ENCODE assay signal across 8 cellular contexts in the genomic region with DNA sequence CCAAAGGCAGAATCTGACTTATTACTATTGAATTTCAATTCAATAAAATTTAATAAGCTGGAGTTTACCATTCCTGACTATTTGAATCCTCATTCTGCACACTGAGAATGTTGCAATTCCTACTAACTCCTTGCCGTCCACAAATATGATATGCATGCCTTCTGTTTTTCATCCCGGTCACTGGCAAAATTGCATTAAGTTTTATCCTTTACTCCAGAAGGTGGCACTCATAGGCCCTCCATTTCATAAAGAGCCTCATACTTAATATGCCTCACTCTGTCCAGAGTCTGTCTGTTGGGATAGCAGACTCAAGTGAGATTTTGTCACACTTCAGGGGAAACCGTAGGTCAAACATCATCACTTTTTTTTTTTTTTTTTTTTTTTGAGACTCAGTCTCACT. TPM values are rescaled to one million over a fixed set of nuclear protein-coding genes. Genes with fewer than 3 reads are reported as not detected.
A peak's percentile ranks its signal among the peaks of the same experiment; 100 is the strongest.
DNase-seq lines count a peak whose midpoint lies in the region; ATAC-seq and TF ChIP-seq lines count a peak whose summit lies in the region.

No MANE protein-coding gene starts in this region.

- H3K79me2 ChIP-seq in DND-41 (ENCODE audit: insufficient read depth, low read length): no peaks in the 10 kb centered on the region
- H3K79me2 ChIP-seq in MM.1S (ENCODE audit: low read length): no peaks in the 10 kb centered on the region

- no peaks in the 10 kb centered on the region for H4K20me1 ChIP-seq in DND-41 (ENCODE audit: insufficient read depth, low read length)
- H4K20me1 ChIP-seq in MM.1S (ENCODE audit: insufficient read depth, low read length): no peaks in the 10 kb centered on the region

- no peaks in the 10 kb centered on the region for H3K9me3 Mint-ChIP-seq in neural crest cell

- no peak; the same call in 2 of the 3 replicates for ATAC-seq in DND-41 (ENCODE audit: insufficient read depth, low read depth)
- ATAC-seq in body of pancreas: peak; percentile 20
- ATAC-seq in left colon: no peak

- H3K27ac ChIP-seq in DND-41 (ENCODE audit: low read length) (no peak overlapping the region), MM.1S (ENCODE audit: low read length) (no peak overlapping the region), body of pancreas (no peak overlapping the region)

- intact Hi-C loops in body of pancreas (cut with DNase I): loop anchor here (10.0 kb wide), 1 partner anchor 101 kb away; a partner anchor contains a TSS
- intact Hi-C loops in left colon (cut with DNase I, micrococcal nuclease): no loop called here

- H3K9me3 ChIP-seq in DND-41 (ENCODE audit: insufficient read depth, low read length, severe bottlenecking) (no peaks in the 10 kb centered on the region), MM.1S (replicated peaks; ENCODE audit: insufficient read depth, low read length) (no peaks in the 10 kb centered on the region), body of pancreas (no peaks in the 10 kb centered on the region)

- no peak overlapping the region for H3K4me3 Mint-ChIP-seq in neural crest cell

- no peak overlapping the region for H3K4me2 ChIP-seq in DND-41 (ENCODE audit: insufficient read depth, low read length)
- no peak overlapping the region for H3K4me2 ChIP-seq in MM.1S (ENCODE audit: low read depth, low read length)

- no peaks in the 10 kb centered on the region for H3K27me3 Mint-ChIP-seq in neural crest cell (ENCODE audit: low read depth)

- H3K4me1 ChIP-seq in DND-41 (ENCODE audit: insufficient read depth, low read length): peaks cover 9% of the 10 kb centered on the region
- no peaks in the 10 kb centered on the region for H3K4me1 ChIP-seq in MM.1S (ENCODE audit: low read length)
- H3K4me1 ChIP-seq in body of pancreas: peaks cover 15% of the 10 kb centered on the region

- H2AFZ ChIP-seq in DND-41 (ENCODE audit: low read depth, low read length): no peak overlapping the region
- no peak overlapping the region for H2AFZ ChIP-seq in MM.1S (ENCODE audit: low read length)

- H3K4me1 Mint-ChIP-seq in neural crest cell: no peaks in the 10 kb centered on the region

- H3K9me2 ChIP-seq in MM.1S (replicated peaks; ENCODE audit: insufficient read depth, low read length): no peaks in the 10 kb centered on the region

- TF ChIP-seq CTCF in DND-41 (IDR thresholded peaks at IDR 0.05; ENCODE audit: borderline replicate concordance, extremely low read depth, low read length, poor library complexity, severe bottlenecking) (peak; percentile 55), MM.1S (IDR thresholded peaks at IDR 0.05; ENCODE audit: low read length) (peak; percentile 44), body of pancreas (IDR thresholded peaks at IDR 0.05) (peak in 4 of 7 experiments; percentile 17 to 40 (median 36)), neural crest cell (conservative IDR thresholded peaks at IDR 0.05) (peak; percentile 52)

- H3K36me3 Mint-ChIP-seq in neural crest cell (ENCODE audit: low read depth): no peaks in the 10 kb centered on the region

- no peak overlapping the region for H3K27ac Mint-ChIP-seq in neural crest cell (ENCODE audit: unreplicated experiment)

- H3K4me3 ChIP-seq in DND-41 (ENCODE audit: low read depth in 1 of 2, low read length in 2 of 2): no peak overlapping the region
- H3K4me3 ChIP-seq in MM.1S (ENCODE audit: low read length): no peak overlapping the region
- no peak overlapping the region for H3K4me3 ChIP-seq in body of pancreas

- no peak for TF ChIP-seq POLR2A in body of pancreas (IDR thresholded peaks at IDR 0.05)

- WGBS in body of pancreas, 2 donors: 20 to 24% methylated on average over 3 of the region's 3 CpGs

- H3F3A ChIP-seq in MM.1S (ENCODE audit: insufficient read depth, low read length): peaks cover 12% of the 10 kb centered on the region

- no peaks in the 10 kb centered on the region for H3K36me3 ChIP-seq in DND-41 (ENCODE audit: insufficient read depth, low read length)
- H3K36me3 ChIP-seq in MM.1S (replicated peaks; ENCODE audit: insufficient read depth, low read length): no peaks in the 10 kb centered on the region
- peaks cover 0 to under 1% of the 10 kb centered on the region in 2 donors for H3K36me3 ChIP-seq in body of pancreas (replicated peaks in 1 of 2; ENCODE audit: insufficient read depth in 1 of 2, low read depth in 2 of 2)

- no peak for DNase-seq in DND-41
- DNase-seq in MM.1S: peak; percentile 51
- peak in 1 of 4 donors; percentile 20 for DNase-seq in body of pancreas
- DNase-seq in neural crest cell (ENCODE audit: low read depth, low spot score): no peak
- DNase-seq in left colon: no peak
- no peak for DNase-seq in activated CD8-positive, alpha-beta memory T cell treated with anti-CD3 and anti-CD28 coated beads, Interleukin-2, amount 50 U/mL, for 4 hours
- no peak for DNase-seq in GOT3 (lab: John Stamatoyannopoulos, UW)
- no peak for DNase-seq in activated CD4-positive, alpha-beta T cell treated with anti-CD3 and anti-CD28 coated beads, Interleukin-2, amount 50 U/mL, for 48 hours

- H3K9ac ChIP-seq in DND-41 (ENCODE audit: low read depth, low read length) (no peak overlapping the region), MM.1S (ENCODE audit: low read length) (no peak overlapping the region)

- H3K27me3 ChIP-seq in DND-41 (ENCODE audit: insufficient read depth, low read length, poor library complexity) (no peaks in the 10 kb centered on the region), MM.1S (replicated peaks; ENCODE audit: insufficient read depth, low read length) (no peaks in the 10 kb centered on the region), body of pancreas (no peaks in the 10 kb centered on the region)

RNA-seq across cellular contexts. Expression of a gene that starts 27.4 kb away (rescaled TPM):
- total RNA-seq in body of pancreas (10 to 100 TPM; 40.2 to 41.5 TPM), neural crest cell (3.5 and 6.4 TPM in 2 replicates), left colon (100 to 1,000 TPM; 145 to 202 TPM)

RNA-seq across cellular contexts. Expression of a gene that starts 38.9 kb away (rescaled TPM):
- total RNA-seq in body of pancreas (not detected), neural crest cell (0.35 TPM in 1 of 2 replicates, not detected in the other), left colon (not detected)

RNA-seq across cellular contexts. Expression of a gene that starts 45.2 kb away (rescaled TPM):
- 10 to 100 TPM; 49.4 to 90.8 TPM for total RNA-seq in body of pancreas
- total RNA-seq in neural crest cell: 6.7 and 7.2 TPM in 2 replicates
- 100 to 1,000 TPM in 1 of 2 donors, 10 to 100 TPM in 1; 92.1 to 120 TPM for total RNA-seq in left colon

RNA-seq across cellular contexts. Expression of a gene that starts 52.2 kb away (rescaled TPM):
- 10 to 100 TPM; 32.7 to 46.5 TPM for total RNA-seq in body of pancreas
- 87.7 and 89.5 TPM in 2 replicates for total RNA-seq in neural crest cell
- 10 to 100 TPM; 67.4 to 72.4 TPM for total RNA-seq in left colon
